Comparison of ENCODE assay signal across 27 cellular contexts in genomic region chr15:28726102-28726501, GRCh38. TPM values are rescaled to one million over a fixed set of nuclear protein-coding genes. Genes with fewer than 3 reads are reported as not detected.
"Had no signal": no experiment of that assay in that cellular context is flagged by ENCODE, and none has a peak within 500 bp of the region (broad histone marks: within the 10 kb centered on the region; RNA-seq: fewer than 3 reads in every experiment).

No MANE protein-coding gene starts in this region.

- ATAC-seq: stimulated activated effector memory CD8-positive, alpha-beta T cell treated with anti-CD3 and anti-CD28 coated beads, Interleukin-12 subunit alpha, Interleukin-12 subunit beta, amount 100 ng/mL, for 72 hours; stimulated activated memory B cell treated with anti-CD40 and anti-IgM and Interleukin-4, amounts not matched to agents 10 μg/mL and 1 μg/mL and 100 μg/mL, for 72 hours; stimulated activated naive B cell treated with anti-CD40 and anti-IgM and Interleukin-4, amounts not matched to agents 10 μg/mL and 1 μg/mL and 100 μg/mL, for 72 hours; stimulated activated naive CD8-positive, alpha-beta T cell treated with anti-CD3 and anti-CD28 coated beads, Interleukin-15, amount 100 ng/mL, for 72 hours; stimulated activated naive CD8-positive, alpha-beta T cell treated with anti-CD3 and anti-CD28 coated beads, Interleukin-15, Interleukin-2, amounts not matched to agents 100 U/mL and 50 U/mL, for 24 hours; upper lobe of right lung had no signal

- H3K4me3 ChIP-seq: stomach, suprapubic skin, testis, thoracic aorta, thyroid gland, tibial artery, tibial nerve, transverse colon, upper lobe of left lung, upper lobe of right lung, uterus, vagina had no signal

- H3K4me1 ChIP-seq: stomach, suprapubic skin, testis, tibial artery, tibial nerve, transverse colon, upper lobe of right lung, uterus, vagina had no signal

- H3K9me3 ChIP-seq: stomach, suprapubic skin, testis, thoracic aorta, thyroid gland, tibial artery, tibial nerve, transverse colon, upper lobe of left lung, upper lobe of right lung, uterus, vagina had no signal

- H3K27ac ChIP-seq: stomach, suprapubic skin, testis, thoracic aorta, thyroid gland, tibial artery, tibial nerve, transverse colon, upper lobe of left lung, upper lobe of right lung, uterus, vagina had no signal

- FAIRE-seq: urothelium cell line had no signal

- DNase-seq: stimulated activated CD4-positive, alpha-beta T cell treated with anti-CD3 and anti-CD28 coated beads, Interleukin-2, amount 100 ng/mL, for 48 hours; stimulated activated CD4-positive, alpha-beta T cell treated with anti-CD3 and anti-CD28 coated beads, Interleukin-4, amount 100 ng/mL, for 1 hour; stimulated activated CD4-positive, alpha-beta T cell treated with anti-CD3 and anti-CD28 coated beads, Interleukin-4, amount 100 ng/mL, for 24 hours; stimulated activated CD4-positive, alpha-beta T cell treated with anti-CD3 and anti-CD28 coated beads, Interleukin-4, amount 100 ng/mL, for 4 hours; stimulated activated CD8-positive, alpha-beta memory T cell treated with anti-CD3 and anti-CD28 coated beads, Interleukin-4, amount 100 ng/mL, for 48 hours; stimulated activated naive B cell treated with anti-CD40 and anti-IgM and Interleukin-4, amounts not matched to agents 10 μg/mL and 1 μg/mL and 100 μg/mL, for 72 hours; stimulated activated naive CD4-positive, alpha-beta T cell; stimulated activated naive CD4-positive, alpha-beta T cell treated with Interleukin-2 at 50 U/mL for 16 hours; stimulated activated naive CD8-positive, alpha-beta T cell treated with anti-CD3 and anti-CD28 coated beads, Interleukin-15, amount 100 ng/mL, for 72 hours; stimulated activated naive CD8-positive, alpha-beta T cell treated with anti-CD3 and anti-CD28 coated beads, Interleukin-15, Interleukin-2, amounts not matched to agents 100 U/mL and 50 U/mL, for 24 hours; stomach; substantia nigra; testis; thyroid gland; tibial artery; transverse colon; trophoblast cell; upper lobe of right lung; uterus had no signal

- H3K36me3 ChIP-seq: stomach, suprapubic skin, thoracic aorta, thyroid gland, tibial artery, tibial nerve, transverse colon, upper lobe of left lung, upper lobe of right lung, uterus, vagina had no signal

RNA-seq across cellular contexts. Expression of gene GOLGA8M, which starts 13.9 kb away (rescaled TPM):
- total RNA-seq: stomach, suprapubic skin had no signal
- polyA plus RNA-seq: stomach had no signal
